10 cellular contexts compared by ENCODE assay signal in genomic region chr17:4594406-4595349, GRCh38. TPM values are rescaled to one million over a fixed set of nuclear protein-coding genes. Genes with fewer than 3 reads are reported as not detected.
DNase-seq lines count a peak whose midpoint lies in the region; ATAC-seq and TF ChIP-seq lines count a peak whose summit lies in the region.
"Had no signal": no experiment of that assay in that cellular context is flagged by ENCODE, and none has a peak within 500 bp of the region (broad histone marks: within the 10 kb centered on the region; RNA-seq: fewer than 3 reads in every experiment).

No MANE protein-coding gene starts in this region.

- peak overlapping the region in 1 of 2 donors; percentile 12 for H3K4me3 Mint-ChIP-seq in stimulated activated naive B cell treated with anti-CD40 and anti-IgM and Interleukin-4, amounts not matched to agents 10 μg/mL and 1 μg/mL and 100 μg/mL, for 72 hours
- H3K4me3 Mint-ChIP-seq: IgD-negative memory B cell had no signal

- peaks cover 30% of the 10 kb centered on the region for H3K27me3 ChIP-seq in kidney epithelial cell (ENCODE audit: control insufficient read depth, insufficient read depth, low read length)
- H3K27me3 ChIP-seq in esophagus squamous epithelium: peaks cover 0 to 26% (median 0%) of the 10 kb centered on the region in 4 donors

- H3K4me1 Mint-ChIP-seq in stimulated activated naive B cell treated with anti-CD40 and anti-IgM and Interleukin-4, amounts not matched to agents 10 μg/mL and 1 μg/mL and 100 μg/mL, for 72 hours: peaks cover 4 to 8% of the 10 kb centered on the region in 2 donors

- peak; percentile 78 to 80 for ATAC-seq in stimulated activated naive B cell treated with anti-CD40 and anti-IgM and Interleukin-4, amounts not matched to agents 10 μg/mL and 1 μg/mL and 100 μg/mL, for 72 hours (replicated peaks)
- ATAC-seq: right cardiac atrium had no signal

- no peak for TF ChIP-seq POLR2A in esophagus squamous epithelium (IDR thresholded peaks at IDR 0.05)

- H3K36me3 Mint-ChIP-seq in stimulated activated naive B cell treated with anti-CD40 and anti-IgM and Interleukin-4, amounts not matched to agents 10 μg/mL and 1 μg/mL and 100 μg/mL, for 72 hours: no peaks in the 10 kb centered on the region
- H3K36me3 Mint-ChIP-seq: IgD-negative memory B cell had no signal

- H3K36me3 ChIP-seq in kidney epithelial cell (ENCODE audit: control insufficient read depth, insufficient read depth, low read length) (no peaks in the 10 kb centered on the region), esophagus squamous epithelium (no peaks in the 10 kb centered on the region)

- 67 to 78% methylated on average over 9 to 14 of the region's 33 CpGs for WGBS in esophagus squamous epithelium, 2 donors

- H3K4me1 ChIP-seq in esophagus squamous epithelium: peaks cover 0 to 50% (median 4%) of the 10 kb centered on the region in 3 donors

- DNase-seq in NCI-H1092 treated with DMSO at 0.1 percent for 48 hours (lab: John Stamatoyannopoulos, UW) (peak; percentile 17), NCI-H1092 (lab: John Stamatoyannopoulos, UW) (no peak), kidney epithelial cell (ENCODE audit: low read depth) (no peak), KG1 (lab: John Stamatoyannopoulos, UW) (no peak), esophagus squamous epithelium (lab: John Stamatoyannopoulos, UW) (no peak)
- DNase-seq in activated CD8-positive, alpha-beta memory T cell treated with anti-CD3 and anti-CD28 coated beads, Interleukin-2, amount 50 U/mL, for 48 hours: peak; percentile 75
- DNase-seq in stimulated activated naive B cell treated with anti-CD40 and anti-IgM and Interleukin-4, amounts not matched to agents 10 μg/mL and 1 μg/mL and 100 μg/mL, for 72 hours: no peak
- no peak for DNase-seq in effector CD8-positive, alpha-beta T cell (lab: John Stamatoyannopoulos, UW)

- H3K4me3 ChIP-seq in kidney epithelial cell (ENCODE audit: low read depth, low read length) (no peak overlapping the region), esophagus squamous epithelium (no peak overlapping the region)

- H3K27ac ChIP-seq in esophagus squamous epithelium: peak overlapping the region in 1 of 4 donors; percentile 13

- H3K27ac Mint-ChIP-seq in stimulated activated naive B cell treated with anti-CD40 and anti-IgM and Interleukin-4, amounts not matched to agents 10 μg/mL and 1 μg/mL and 100 μg/mL, for 72 hours: no peak overlapping the region
- H3K27ac Mint-ChIP-seq: IgD-negative memory B cell had no signal

- peak; percentile 44 for TF ChIP-seq CTCF in kidney epithelial cell (IDR thresholded peaks at IDR 0.05; ENCODE audit: insufficient read depth, low read length, poor library complexity, severe bottlenecking)
- peak in 2 of 6 experiments; percentile 27 to 35 for TF ChIP-seq CTCF in esophagus squamous epithelium (IDR thresholded peaks at IDR 0.05)

- no peaks in the 10 kb centered on the region for H3K9me3 ChIP-seq in esophagus squamous epithelium

- peaks cover 44 to 60% of the 10 kb centered on the region in 2 donors for H3K27me3 Mint-ChIP-seq in stimulated activated naive B cell treated with anti-CD40 and anti-IgM and Interleukin-4, amounts not matched to agents 10 μg/mL and 1 μg/mL and 100 μg/mL, for 72 hours

- intact Hi-C loops in esophagus squamous epithelium (cut with DNase I): no loop called here

- H3K9me3 Mint-ChIP-seq in stimulated activated naive B cell treated with anti-CD40 and anti-IgM and Interleukin-4, amounts not matched to agents 10 μg/mL and 1 μg/mL and 100 μg/mL, for 72 hours: no peaks in the 10 kb centered on the region
- H3K9me3 Mint-ChIP-seq: IgD-negative memory B cell had no signal

RNA-seq across cellular contexts. Expression of gene SMTNL2, which starts 10.3 kb away (rescaled TPM):
- total RNA-seq in kidney epithelial cell (0.14 and 0.46 TPM in 2 replicates), esophagus squamous epithelium (under 1 TPM; 0.41 to 0.76 (median 0.69) TPM)

RNA-seq across cellular contexts. Expression of gene GGT6, which starts 34.3 kb away (rescaled TPM):
- 0.07 and 0.38 TPM in 2 replicates for total RNA-seq in kidney epithelial cell
- 100 to 1,000 TPM in 1 of 4 donors, 10 to 100 TPM in 3; 46.0 to 141 (median 68.5) TPM for total RNA-seq in esophagus squamous epithelium
- total RNA-seq: right cardiac atrium had no signal

RNA-seq across cellular contexts. Expression of gene MYBBP1A, which starts 39.5 kb away (rescaled TPM):
- 92.0 and 103 TPM in 2 replicates for total RNA-seq in kidney epithelial cell
- total RNA-seq in esophagus squamous epithelium: 10 to 100 TPM; 32.4 to 70.0 (median 54.4) TPM

RNA-seq across cellular contexts. Expression of gene ALOX15, which starts 46.8 kb away (rescaled TPM):
- total RNA-seq in kidney epithelial cell (not detected in 2 replicates), esophagus squamous epithelium (under 1 TPM in 1 of 4 donors, not detected in 3; 0.30 TPM)

Comparison
In these comparisons a context has a peak if more than half of its experiments do, and no peak if none do; other contexts are left out.
1. DNase-seq: peak in NCI-H1092 treated with DMSO at 0.1 percent for 48 hours (single experiment) and activated CD8-positive, alpha-beta memory T cell treated with anti-CD3 and anti-CD28 coated beads, Interleukin-2, amount 50 U/mL, for 48 hours (single experiment); none in NCI-H1092 (single experiment), kidney epithelial cell (single experiment), stimulated activated naive B cell treated with anti-CD40 and anti-IgM and Interleukin-4, amounts not matched to agents 10 μg/mL and 1 μg/mL and 100 μg/mL, for 72 hours (single experiment), KG1 (single experiment), effector CD8-positive, alpha-beta T cell (single experiment) and esophagus squamous epithelium (single experiment).
2. RNA of gene GGT6, which starts 34.3 kb away (total RNA-seq): 46.0 to 141 TPM in esophagus squamous epithelium; 0.07 to 0.38 TPM in kidney epithelial cell; every median in the first group is over 10 times any median in the second.